In genomic region chr7:152891160-152891621, GRCh38 we compare ENCODE assay signal across 18 cellular contexts.
"Had no signal": no experiment of that assay in that cellular context is flagged by ENCODE, and none has a peak within 500 bp of the region (broad histone marks: within the 10 kb centered on the region; RNA-seq: fewer than 3 reads in every experiment).

No MANE protein-coding gene starts in this region.

- H3K9ac ChIP-seq: parathyroid adenoma, SK-N-SH had no signal

- FAIRE-seq: keratinocyte had no signal

- H3K27me3 ChIP-seq: testis had no signal

- H3K4me2 ChIP-seq: SK-N-SH had no signal

- H3K27ac ChIP-seq: heart right ventricle, lower lobe of right lung, neutrophil, parathyroid adenoma, testis had no signal

- H3K79me2 ChIP-seq: parathyroid adenoma had no signal

- DNase-seq: activated CD4-positive, alpha-beta memory T cell treated with anti-CD3 and anti-CD28 coated beads, Interleukin-2, amount 10 ng/mL, durations not matched to agents 7 days and 5 days; activated CD4-positive, alpha-beta T cell treated with anti-CD3 and anti-CD28 coated beads, Interleukin-2, amount 10 ng/mL, durations not matched to agents 24 days and 14 days; activated naive CD4-positive, alpha-beta T cell treated with anti-CD3 and anti-CD28 coated beads for 36 hours; activated T-cell treated with anti-CD3 and anti-CD28 coated beads, Interleukin-2, amount 50 U/mL, for 4 hours; effector CD8-positive, alpha-beta T cell; erythroblast; foreskin fibroblast; heart right ventricle; lower lobe of right lung; right cardiac atrium; SK-N-SH; stimulated activated CD4-positive, alpha-beta T cell treated with anti-CD3 and anti-CD28 coated beads, Interleukin-12 subunit alpha, Interleukin-12 subunit beta, amount 100 ng/mL, for 4 hours; stimulated activated CD4-positive, alpha-beta T cell treated with anti-CD3 and anti-CD28 coated beads, Interleukin-4, amount 100 ng/mL, for 4 hours; testis; trophoblast cell had no signal

- H2AFZ ChIP-seq: parathyroid adenoma had no signal

- H3K36me3 ChIP-seq: heart right ventricle, lower lobe of right lung, neutrophil had no signal

- H3K4me3 ChIP-seq: heart right ventricle, lower lobe of right lung, testis had no signal

- H3K9me3 ChIP-seq: lower lobe of right lung, neutrophil, SK-N-SH, testis had no signal

- ATAC-seq: activated T-cell treated with anti-CD3 and anti-CD28 coated beads, Interleukin-2, amount 50 U/mL, for 4 hours; lower lobe of right lung; right cardiac atrium had no signal

- H3K4me1 ChIP-seq: heart right ventricle, lower lobe of right lung, parathyroid adenoma, testis had no signal
